Comparison of ENCODE assay signal across 15 cellular contexts in the genomic region with DNA sequence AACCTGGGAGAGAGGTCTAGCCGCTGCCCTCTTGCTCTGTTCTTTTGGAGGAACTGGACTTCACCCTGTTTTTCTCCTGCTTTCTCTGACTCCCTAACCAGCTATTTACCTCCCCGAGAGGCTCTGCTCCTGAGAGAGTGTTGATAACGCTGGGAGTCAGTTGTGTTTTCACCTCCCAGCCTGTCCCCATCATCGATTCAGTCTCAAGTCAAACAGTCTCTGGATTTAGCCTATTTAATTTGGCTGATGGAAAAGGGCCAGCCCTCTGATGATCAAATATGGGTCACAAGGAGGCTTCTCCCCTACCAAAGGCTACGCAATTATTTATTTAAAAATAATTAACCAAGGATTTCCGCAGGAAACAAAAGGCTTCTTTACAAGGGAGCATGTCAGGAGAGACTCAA. TPM values are rescaled to one million over a fixed set of nuclear protein-coding genes. Genes with fewer than 3 reads are reported as not detected.
"Had no signal": no experiment of that assay in that cellular context is flagged by ENCODE, and none has a peak within 500 bp of the region (broad histone marks: within the 10 kb centered on the region; RNA-seq: fewer than 3 reads in every experiment).

No MANE protein-coding gene starts in this region.

- DNase-seq: activated effector memory CD4-positive, alpha-beta T cell treated with Interleukin-2 at 50 U/mL for 16 hours; activated T-cell treated with anti-CD3 and anti-CD28 coated beads, Interleukin-2, amount 50 U/mL, for 1 hour; cerebellar nuclear complex; dermis blood vessel endothelial cell; hypothalamus; mammary epithelial cell; mucosa of descending colon; natural killer cell; psoas muscle; stimulated activated CD4-positive, alpha-beta T cell treated with anti-CD3 and anti-CD28 coated beads, Interleukin-2, amount 100 ng/mL, for 48 hours; stimulated activated naive CD4-positive, alpha-beta T cell treated with Interleukin-2 at 50 U/mL for 16 hours; T-helper 2 cell had no signal

- H3K36me3 ChIP-seq: sigmoid colon, suprapubic skin had no signal

- H3K27ac ChIP-seq: psoas muscle, sigmoid colon, suprapubic skin had no signal

- H3K4me3 Mint-ChIP-seq: natural killer cell had no signal

- H3K4me1 ChIP-seq: psoas muscle, suprapubic skin had no signal

- H3K4me3 ChIP-seq: mucosa of descending colon, psoas muscle, sigmoid colon, suprapubic skin had no signal

- H3K36me3 Mint-ChIP-seq: activated naive CD4-positive, alpha-beta T cell treated with anti-CD3 and anti-CD28 coated beads, Interleukin-2, amount 50 U/mL, for 72 hours; natural killer cell had no signal

- H3K4me1 Mint-ChIP-seq: natural killer cell had no signal

- H3K9me3 ChIP-seq: mucosa of descending colon, psoas muscle, sigmoid colon, suprapubic skin had no signal

- H3K27ac Mint-ChIP-seq: activated naive CD4-positive, alpha-beta T cell treated with anti-CD3 and anti-CD28 coated beads, Interleukin-2, amount 50 U/mL, for 72 hours; natural killer cell had no signal

- H3K9me3 Mint-ChIP-seq: activated naive CD4-positive, alpha-beta T cell treated with anti-CD3 and anti-CD28 coated beads, Interleukin-2, amount 50 U/mL, for 72 hours; natural killer cell had no signal

- ATAC-seq: activated naive CD4-positive, alpha-beta T cell treated with anti-CD3 and anti-CD28 coated beads, Interleukin-2, amount 50 U/mL, for 72 hours; mucosa of descending colon; natural killer cell; psoas muscle had no signal

RNA-seq across cellular contexts. Expression of a gene that starts 31.8 kb away (rescaled TPM):
- total RNA-seq: mammary epithelial cell, natural killer cell, psoas muscle, suprapubic skin had no signal
- polyA plus RNA-seq: mammary epithelial cell had no signal
